9 cellular contexts compared by ENCODE assay signal in genomic region chr19:58021541-58022282, GRCh38. TPM values are rescaled to one million over a fixed set of nuclear protein-coding genes. Genes with fewer than 3 reads are reported as not detected.
DNase-seq lines count a peak whose midpoint lies in the region; ATAC-seq lines count a peak whose summit lies in the region.
"Had no signal": no experiment of that assay in that cellular context is flagged by ENCODE, and none has a peak within 500 bp of the region (broad histone marks: within the 10 kb centered on the region; RNA-seq: fewer than 3 reads in every experiment).

No MANE protein-coding gene starts in this region.

- DNase-seq in NCI-H1436 (lab: John Stamatoyannopoulos, UW) (peak; percentile 31), NCI-H1436 treated with DMSO at 0.1 percent for 48 hours (lab: John Stamatoyannopoulos, UW) (no peak), NCI-H187 (lab: John Stamatoyannopoulos, UW) (peak; percentile 40 to 43), head of caudate nucleus (peak in 40 of 42 donors; percentile 1 to 92 (median 74)), posterior vena cava (ENCODE audit: low spot score) (peak; percentile 38), NK-92 (lab: John Stamatoyannopoulos, UW; ENCODE audit: unreplicated experiment) (no peak)
- peak; percentile 44 for DNase-seq in activated gamma-delta T cell treated with anti-CD3 and anti-CD28 coated beads, Interleukin-2, amount 50 U/mL, for 16 hours (ENCODE audit: low read depth)

- ATAC-seq in GM21825 (IDR thresholded peaks at IDR 0.05; ENCODE audit: unreplicated experiment) = no peak

- intact Hi-C loops in head of caudate nucleus (cut with DNase I) (loop anchor here (2.0 kb wide), 1 partner anchor 133 kb away; no protein-coding TSS in a partner anchor), posterior vena cava (cut with DNase I) (loop anchor here in 1 of 2 donors (5.0 kb wide), 1 partner anchor 136 kb away; no protein-coding TSS in a partner anchor)

RNA-seq across cellular contexts. Expression of gene ZSCAN1, which starts 12.1 kb away (rescaled TPM):
- total RNA-seq in posterior vena cava = not detected
- total RNA-seq: activated CD8-positive, alpha-beta memory T cell treated with anti-CD3 and anti-CD28 coated beads for 36 hours had no signal

RNA-seq across cellular contexts. Expression of gene ZNF606, which starts 19.1 kb away (rescaled TPM):
- total RNA-seq in posterior vena cava = 10 to 100 TPM in 1 of 2 donors, 1 to 10 TPM in 1; 9.0 to 10.1 TPM

RNA-seq across cellular contexts. Expression of gene ZNF135, which starts 37.4 kb away (rescaled TPM):
- total RNA-seq in posterior vena cava = 1 to 10 TPM; 4.1 to 5.5 TPM

RNA-seq across cellular contexts. Expression of gene C19orf18, which starts 47.4 kb away (rescaled TPM):
- 1 to 10 TPM in 1 of 2 donors, under 1 TPM in 1; 0.74 to 1.0 TPM for total RNA-seq in posterior vena cava
- total RNA-seq: activated CD8-positive, alpha-beta memory T cell treated with anti-CD3 and anti-CD28 coated beads for 36 hours had no signal

Comparison
In these comparisons a context has a peak if more than half of its experiments do, and no peak if none do; other contexts are left out.
1. DNase-seq: peak in NCI-H1436 (single experiment), NCI-H187 (2 of 2), activated gamma-delta T cell treated with anti-CD3 and anti-CD28 coated beads, Interleukin-2, amount 50 U/mL, for 16 hours (single experiment), head of caudate nucleus (40 of 42) and posterior vena cava (single experiment); none in NCI-H1436 treated with DMSO at 0.1 percent for 48 hours (single experiment) and NK-92 (single experiment).